Comparison of ENCODE assay signal across 1 cellular context in genomic region chr1:232682248-232682647, GRCh38.
TF ChIP-seq lines count a peak whose summit lies in the region.

No MANE protein-coding gene starts in this region.

TF ChIP-seq in HEK293, 187 proteins besides CTCF, POLR2A, EP300 and RAD21 (continued from another document and continues in another):
- TF ChIP-seq AEBP2 (tag by site-specific recombination; IDR thresholded peaks at IDR 0.05; ENCODE audit: borderline replicate concordance): no peak
- TF ChIP-seq ZNF19 (tag by site-specific recombination; IDR thresholded peaks at IDR 0.05; ENCODE audit: low read depth): peak; percentile 89; the same call in 1 of the 2 replicates
- TF ChIP-seq ZNF112 (tag by site-specific recombination; IDR thresholded peaks at IDR 0.05): no peak
- TF ChIP-seq ZBTB6 (tag by site-specific recombination; IDR thresholded peaks at IDR 0.05): no peak
- TF ChIP-seq ZNF280C (tag by site-specific recombination; IDR thresholded peaks at IDR 0.05): no peak
- no peak for TF ChIP-seq ZNF423 (tag by site-specific recombination; IDR thresholded peaks at IDR 0.05)
- no peak for TF ChIP-seq PBX3 (CRISPR knock-in tag; IDR thresholded peaks at IDR 0.05)
- no peak for TF ChIP-seq ZNF473 (tag by site-specific recombination; IDR thresholded peaks at IDR 0.05)
- no peak for TF ChIP-seq ZSCAN18 (tag by site-specific recombination; IDR thresholded peaks at IDR 0.05)
- TF ChIP-seq, protein P1, sequence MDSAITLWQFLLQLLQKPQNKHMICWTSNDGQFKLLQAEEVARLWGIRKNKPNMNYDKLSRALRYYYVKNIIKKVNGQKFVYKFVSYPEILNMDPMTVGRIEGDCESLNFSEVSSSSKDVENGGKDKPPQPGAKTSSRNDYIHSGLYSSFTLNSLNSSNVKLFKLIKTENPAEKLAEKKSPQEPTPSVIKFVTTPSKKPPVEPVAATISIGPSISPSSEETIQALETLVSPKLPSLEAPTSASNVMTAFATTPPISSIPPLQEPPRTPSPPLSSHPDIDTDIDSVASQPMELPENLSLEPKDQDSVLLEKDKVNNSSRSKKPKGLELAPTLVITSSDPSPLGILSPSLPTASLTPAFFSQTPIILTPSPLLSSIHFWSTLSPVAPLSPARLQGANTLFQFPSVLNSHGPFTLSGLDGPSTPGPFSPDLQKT (IDR thresholded peaks at IDR 0.05; ENCODE audit: borderline replicate concordance, low read depth, low read length): no peak
- TF ChIP-seq ZNF324 (tag by site-specific recombination; IDR thresholded peaks at IDR 0.05): no peak
- no peak for TF ChIP-seq ZNF266 (tag by site-specific recombination; IDR thresholded peaks at IDR 0.05; ENCODE audit: low read depth)
- TF ChIP-seq ZNF514 (tag by site-specific recombination; IDR thresholded peaks at IDR 0.05): no peak
- TF ChIP-seq, protein P2, sequence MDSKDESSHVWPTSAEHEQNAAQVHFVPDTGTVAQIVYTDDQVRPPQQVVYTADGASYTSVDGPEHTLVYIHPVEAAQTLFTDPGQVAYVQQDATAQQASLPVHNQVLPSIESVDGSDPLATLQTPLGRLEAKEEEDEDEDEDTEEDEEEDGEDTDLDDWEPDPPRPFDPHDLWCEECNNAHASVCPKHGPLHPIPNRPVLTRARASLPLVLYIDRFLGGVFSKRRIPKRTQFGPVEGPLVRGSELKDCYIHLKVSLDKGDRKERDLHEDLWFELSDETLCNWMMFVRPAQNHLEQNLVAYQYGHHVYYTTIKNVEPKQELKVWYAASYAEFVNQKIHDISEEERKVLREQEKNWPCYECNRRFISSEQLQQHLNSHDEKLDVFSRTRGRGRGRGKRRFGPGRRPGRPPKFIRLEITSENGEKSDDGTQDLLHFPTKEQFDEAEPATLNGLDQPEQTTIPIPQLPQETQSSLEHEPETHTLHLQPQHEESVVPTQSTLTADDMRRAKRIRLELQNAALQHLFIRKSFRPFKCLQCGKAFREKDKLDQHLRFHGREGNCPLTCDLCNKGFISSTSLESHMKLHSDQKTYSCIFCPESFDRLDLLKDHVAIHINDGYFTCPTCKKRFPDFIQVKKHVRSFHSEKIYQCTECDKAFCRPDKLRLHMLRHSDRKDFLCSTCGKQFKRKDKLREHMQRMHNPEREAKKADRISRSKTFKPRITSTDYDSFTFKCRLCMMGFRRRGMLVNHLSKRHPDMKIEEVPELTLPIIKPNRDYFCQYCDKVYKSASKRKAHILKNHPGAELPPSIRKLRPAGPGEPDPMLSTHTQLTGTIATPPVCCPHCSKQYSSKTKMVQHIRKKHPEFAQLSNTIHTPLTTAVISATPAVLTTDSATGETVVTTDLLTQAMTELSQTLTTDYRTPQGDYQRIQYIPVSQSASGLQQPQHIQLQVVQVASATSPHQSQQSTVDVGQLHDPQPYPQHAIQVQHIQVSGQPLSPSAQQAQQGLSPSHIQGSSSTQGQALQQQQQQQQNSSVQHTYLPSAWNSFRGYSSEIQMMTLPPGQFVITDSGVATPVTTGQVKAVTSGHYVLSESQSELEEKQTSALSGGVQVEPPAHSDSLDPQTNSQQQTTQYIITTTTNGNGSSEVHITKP (tag by site-specific recombination; IDR thresholded peaks at IDR 0.05): peak; percentile 52
- TF ChIP-seq ZNF843 (tag by site-specific recombination; IDR thresholded peaks at IDR 0.05): peak; percentile 98
- no peak for TF ChIP-seq ZNF121 (tag by site-specific recombination; IDR thresholded peaks at IDR 0.05)
- TF ChIP-seq, protein P3, sequence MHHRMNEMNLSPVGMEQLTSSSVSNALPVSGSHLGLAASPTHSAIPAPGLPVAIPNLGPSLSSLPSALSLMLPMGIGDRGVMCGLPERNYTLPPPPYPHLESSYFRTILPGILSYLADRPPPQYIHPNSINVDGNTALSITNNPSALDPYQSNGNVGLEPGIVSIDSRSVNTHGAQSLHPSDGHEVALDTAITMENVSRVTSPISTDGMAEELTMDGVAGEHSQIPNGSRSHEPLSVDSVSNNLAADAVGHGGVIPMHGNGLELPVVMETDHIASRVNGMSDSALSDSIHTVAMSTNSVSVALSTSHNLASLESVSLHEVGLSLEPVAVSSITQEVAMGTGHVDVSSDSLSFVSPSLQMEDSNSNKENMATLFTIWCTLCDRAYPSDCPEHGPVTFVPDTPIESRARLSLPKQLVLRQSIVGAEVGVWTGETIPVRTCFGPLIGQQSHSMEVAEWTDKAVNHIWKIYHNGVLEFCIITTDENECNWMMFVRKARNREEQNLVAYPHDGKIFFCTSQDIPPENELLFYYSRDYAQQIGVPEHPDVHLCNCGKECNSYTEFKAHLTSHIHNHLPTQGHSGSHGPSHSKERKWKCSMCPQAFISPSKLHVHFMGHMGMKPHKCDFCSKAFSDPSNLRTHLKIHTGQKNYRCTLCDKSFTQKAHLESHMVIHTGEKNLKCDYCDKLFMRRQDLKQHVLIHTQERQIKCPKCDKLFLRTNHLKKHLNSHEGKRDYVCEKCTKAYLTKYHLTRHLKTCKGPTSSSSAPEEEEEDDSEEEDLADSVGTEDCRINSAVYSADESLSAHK (tag by site-specific recombination; IDR thresholded peaks at IDR 0.05): no peak
- peak; percentile 50; the same call in 1 of the 2 replicates for TF ChIP-seq ZBTB8A (tag by site-specific recombination; IDR thresholded peaks at IDR 0.05)
- no peak for TF ChIP-seq ZNF660 (tag by site-specific recombination; IDR thresholded peaks at IDR 0.05)
- TF ChIP-seq, protein P4, sequence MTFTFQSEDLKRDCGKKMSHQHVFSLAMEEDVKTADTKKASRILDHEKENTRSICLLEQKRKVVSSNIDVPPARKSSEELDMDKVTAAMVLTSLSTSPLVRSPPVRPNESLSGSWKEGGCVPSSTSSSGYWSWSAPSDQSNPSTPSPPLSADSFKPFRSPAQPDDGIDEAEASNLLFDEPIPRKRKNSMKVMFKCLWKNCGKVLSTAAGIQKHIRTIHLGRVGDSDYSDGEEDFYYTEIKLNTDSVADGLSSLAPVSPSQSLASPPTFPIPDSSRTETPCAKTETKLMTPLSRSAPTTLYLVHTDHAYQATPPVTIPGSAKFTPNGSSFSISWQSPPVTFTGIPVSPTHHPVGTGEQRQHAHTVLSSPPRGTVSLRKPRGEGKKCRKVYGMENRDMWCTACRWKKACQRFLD (tag by site-specific recombination; IDR thresholded peaks at IDR 0.05): no peak
- TF ChIP-seq ZNF280D (tag by site-specific recombination; IDR thresholded peaks at IDR 0.05): no peak
- no peak for TF ChIP-seq ZNF133 (tag by site-specific recombination; IDR thresholded peaks at IDR 0.05)
- TF ChIP-seq ZNF645 (tag by site-specific recombination; IDR thresholded peaks at IDR 0.05): no peak
- no peak for TF ChIP-seq ZBTB44 (tag by site-specific recombination; IDR thresholded peaks at IDR 0.05)
- TF ChIP-seq ZNF555 (tag by site-specific recombination; conservative IDR thresholded peaks at IDR 0.05): peak; percentile 4; the same call in 1 of the 2 replicates
- TF ChIP-seq ZNF501 (tag by site-specific recombination; IDR thresholded peaks at IDR 0.05): no peak
- TF ChIP-seq, protein P5, sequence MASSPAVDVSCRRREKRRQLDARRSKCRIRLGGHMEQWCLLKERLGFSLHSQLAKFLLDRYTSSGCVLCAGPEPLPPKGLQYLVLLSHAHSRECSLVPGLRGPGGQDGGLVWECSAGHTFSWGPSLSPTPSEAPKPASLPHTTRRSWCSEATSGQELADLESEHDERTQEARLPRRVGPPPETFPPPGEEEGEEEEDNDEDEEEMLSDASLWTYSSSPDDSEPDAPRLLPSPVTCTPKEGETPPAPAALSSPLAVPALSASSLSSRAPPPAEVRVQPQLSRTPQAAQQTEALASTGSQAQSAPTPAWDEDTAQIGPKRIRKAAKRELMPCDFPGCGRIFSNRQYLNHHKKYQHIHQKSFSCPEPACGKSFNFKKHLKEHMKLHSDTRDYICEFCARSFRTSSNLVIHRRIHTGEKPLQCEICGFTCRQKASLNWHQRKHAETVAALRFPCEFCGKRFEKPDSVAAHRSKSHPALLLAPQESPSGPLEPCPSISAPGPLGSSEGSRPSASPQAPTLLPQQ (tag by site-specific recombination; IDR thresholded peaks at IDR 0.05): 0 out of 2 replicates have a peak, but pooled peaks have one; percentile 49
